Comparison of ENCODE assay signal across 13 cellular contexts in genomic region chrX:155744534-155744933, GRCh38.
"Had no signal": no experiment of that assay in that cellular context is flagged by ENCODE, and none has a peak within 500 bp of the region (broad histone marks: within the 10 kb centered on the region; RNA-seq: fewer than 3 reads in every experiment).

No MANE protein-coding gene starts in this region.

- H3K36me3 ChIP-seq: colonic mucosa, sigmoid colon, thyroid gland had no signal

- H3K4me1 ChIP-seq: colonic mucosa, sigmoid colon, thyroid gland had no signal

- H3K4me3 Mint-ChIP-seq: activated B cell treated with CpG ODN at 0.5 μM for 24 hours; activated CD4-positive, alpha-beta T cell treated with anti-CD3 and anti-CD28 coated beads, Interleukin-2, amount 10 ng/mL, durations not matched to agents 24 days and 14 days; activated naive CD4-positive, alpha-beta T cell treated with anti-CD3 and anti-CD28 coated beads for 36 hours; activated T-helper 17 cell treated with anti-CD3 and anti-CD28 coated beads, Interleukin-2, amount 50 U/mL, for 72 hours; memory B cell; nephron progenitor cell; stimulated activated naive CD8-positive, alpha-beta T cell treated with anti-CD3 and anti-CD28 coated beads, Interleukin-15, amount 100 ng/mL, for 72 hours; T-helper 17 cell had no signal

- DNase-seq: activated B cell treated with CpG ODN at 0.5 μM for 24 hours; activated CD4-positive, alpha-beta T cell treated with anti-CD3 and anti-CD28 coated beads, Interleukin-2, amount 10 ng/mL, durations not matched to agents 24 days and 14 days; activated naive CD4-positive, alpha-beta T cell treated with anti-CD3 and anti-CD28 coated beads for 36 hours; colonic mucosa; effector CD8-positive, alpha-beta T cell; nephron progenitor cell; sigmoid colon; stimulated activated CD4-positive, alpha-beta T cell treated with anti-CD3 and anti-CD28 coated beads, Interleukin-4, amount 100 ng/mL, for 24 hours; stimulated activated naive CD8-positive, alpha-beta T cell treated with anti-CD3 and anti-CD28 coated beads, Interleukin-15, amount 100 ng/mL, for 72 hours; T-helper 17 cell; thyroid gland had no signal

- H3K27ac Mint-ChIP-seq: activated B cell treated with CpG ODN at 0.5 μM for 24 hours; activated CD4-positive, alpha-beta T cell treated with anti-CD3 and anti-CD28 coated beads, Interleukin-2, amount 10 ng/mL, durations not matched to agents 24 days and 14 days; activated naive CD4-positive, alpha-beta T cell treated with anti-CD3 and anti-CD28 coated beads for 36 hours; activated T-helper 17 cell treated with anti-CD3 and anti-CD28 coated beads, Interleukin-2, amount 50 U/mL, for 72 hours; memory B cell; nephron progenitor cell; stimulated activated naive CD8-positive, alpha-beta T cell treated with anti-CD3 and anti-CD28 coated beads, Interleukin-15, amount 100 ng/mL, for 72 hours; T-helper 17 cell had no signal

- H3K27me3 Mint-ChIP-seq: activated B cell treated with CpG ODN at 0.5 μM for 24 hours; activated CD4-positive, alpha-beta T cell treated with anti-CD3 and anti-CD28 coated beads, Interleukin-2, amount 10 ng/mL, durations not matched to agents 24 days and 14 days; stimulated activated naive CD8-positive, alpha-beta T cell treated with anti-CD3 and anti-CD28 coated beads, Interleukin-15, amount 100 ng/mL, for 72 hours; T-helper 17 cell had no signal

- H3K4me1 Mint-ChIP-seq: activated B cell treated with CpG ODN at 0.5 μM for 24 hours; activated CD4-positive, alpha-beta T cell treated with anti-CD3 and anti-CD28 coated beads, Interleukin-2, amount 10 ng/mL, durations not matched to agents 24 days and 14 days; activated T-helper 17 cell treated with anti-CD3 and anti-CD28 coated beads, Interleukin-2, amount 50 U/mL, for 72 hours; memory B cell; nephron progenitor cell; stimulated activated naive CD8-positive, alpha-beta T cell treated with anti-CD3 and anti-CD28 coated beads, Interleukin-15, amount 100 ng/mL, for 72 hours; T-helper 17 cell had no signal

- H3K4me3 ChIP-seq: colonic mucosa, sigmoid colon, thyroid gland had no signal

- H3K27ac ChIP-seq: colonic mucosa, sigmoid colon, thyroid gland had no signal

- ATAC-seq: activated T-helper 17 cell treated with anti-CD3 and anti-CD28 coated beads, Interleukin-2, amount 50 U/mL, for 72 hours; stimulated activated naive CD8-positive, alpha-beta T cell treated with anti-CD3 and anti-CD28 coated beads, Interleukin-15, amount 100 ng/mL, for 72 hours; T-helper 17 cell had no signal

- H3K9me3 ChIP-seq: colonic mucosa, thyroid gland had no signal

- H3K27me3 ChIP-seq: colonic mucosa, sigmoid colon, thyroid gland had no signal
